23 cellular contexts compared by ENCODE assay signal in genomic region chr6:125304970-125305369, GRCh38.
"Had no signal": no experiment of that assay in that cellular context is flagged by ENCODE, and none has a peak within 500 bp of the region (broad histone marks: within the 10 kb centered on the region; RNA-seq: fewer than 3 reads in every experiment).

No MANE protein-coding gene starts in this region.

- ATAC-seq: HepG2, Panc1, PC-3, T-cell had no signal

- H3K4me2 ChIP-seq: KMS-11, SK-N-SH had no signal

- H3K9me3 Mint-ChIP-seq: T-cell had no signal

- H3K9me2 ChIP-seq: SK-N-SH had no signal

- DNase-seq: IMR-90; Kasumi-1; MM.1S; NCI-H1092 treated with DMSO at 0.1 percent for 48 hours; NCI-H1436; NCI-H187; NCI-H2029; NCI-H2081 treated with DMSO at 0.1 percent for 48 hours; NCI-H2171; NCI-H345; NCI-H446 treated with DMSO at 0.1 percent for 48 hours; NCI-H510A treated with DMSO at 0.1 percent for 48 hours; NCI-H526; NK-92 treated with Interleukin-12 subunit alpha and Interleukin-12 subunit beta, amount 100 ng/mL, for 24 hours; PC-3; SHP77; SK-N-SH; SW 1271; T-cell had no signal

- FAIRE-seq: HepG2 had no signal

- H3K9ac ChIP-seq: KMS-11, SK-N-SH had no signal

- H3K27ac ChIP-seq: KMS-11, RWPE1 had no signal

- H3K9me3 ChIP-seq: SK-N-SH had no signal

- H3K4me3 Mint-ChIP-seq: T-cell had no signal
